ENCODE assay signal across 26 cellular contexts in genomic region chr10:56466005-56466404, GRCh38.
DNase-seq lines count a peak whose midpoint lies in the region; ATAC-seq, FAIRE-seq and TF ChIP-seq lines count a peak whose summit lies in the region.
"Had no signal": no experiment of that assay in that cellular context is flagged by ENCODE, and none has a peak within 500 bp of the region (broad histone marks: within the 10 kb centered on the region; RNA-seq: fewer than 3 reads in every experiment).

No MANE protein-coding gene starts in this region.

- DNase-seq in Right ventricle myocardium inferior (ENCODE audit: missing footprints): peak; percentile 33
- DNase-seq in left ventricle myocardium inferior: no peak
- no peak for DNase-seq in H9
- peak; percentile 61 for DNase-seq in kidney
- DNase-seq in upper lobe of right lung: no peak
- no peak for DNase-seq in OCI-M1 (lab: John Stamatoyannopoulos, UW)
- DNase-seq in KG1 (lab: John Stamatoyannopoulos, UW): no peak
- DNase-seq: 8988T; ACHN; AML-193; BE2C; CD4-positive, alpha-beta T cell; CD8-positive, alpha-beta memory T cell; DMS 273 treated with DMSO at 0.1 percent for 48 hours; DMS79; EL; GDM1; GM23248; HFFc6 had no signal

- H3T11ph ChIP-seq in H9 (ENCODE audit: low read length): no peak overlapping the region

- H3K79me2 ChIP-seq in H9 (ENCODE audit: insufficient read depth, low read length): no peaks in the 10 kb centered on the region

- no peak overlapping the region for H3K4me2 ChIP-seq in H9 (ENCODE audit: insufficient read depth, insufficient read length, low read length)
- H3K4me2 ChIP-seq: A549; BLaER1 treated with 17β-estradiol and CSF1 and Interleukin-3, amounts not matched to agents 10 nM and 100 nM had no signal

- H3K9ac ChIP-seq in H9 (ENCODE audit: extremely low read depth, insufficient read length, low read length) (no peak overlapping the region), kidney (ENCODE audit: low read length in 2 of 2) (no peak overlapping the region)
- H3K9ac ChIP-seq: BLaER1 treated with 17β-estradiol and CSF1 and Interleukin-3, amounts not matched to agents 10 nM and 100 nM; GM23248 had no signal

- H3K27me3 ChIP-seq in left ventricle myocardium inferior (ENCODE audit: low read depth) (no peaks in the 10 kb centered on the region), H9 (ENCODE audit: insufficient read depth, low read length) (no peaks in the 10 kb centered on the region), upper lobe of right lung (no peaks in the 10 kb centered on the region)
- H3K27me3 ChIP-seq: BE2C; BLaER1 treated with 17β-estradiol and CSF1 and Interleukin-3, amounts not matched to agents 10 nM and 100 nM had no signal

- intact Hi-C loops in Right ventricle myocardium inferior (cut with DNase I): no loop called here
- intact Hi-C loops in left ventricle myocardium inferior (cut with micrococcal nuclease): no loop called here
- intact Hi-C loops in kidney (cut with DNase I): no loop called here
- intact Hi-C loops in upper lobe of right lung (cut with DNase I): no loop called here

- no peaks in the 10 kb centered on the region for H3K36me3 ChIP-seq in left ventricle myocardium inferior
- no peaks in the 10 kb centered on the region for H3K36me3 ChIP-seq in kidney (ENCODE audit: control insufficient read depth in 1 of 2, insufficient read depth in 2 of 2, low read length in 2 of 2)
- H3K36me3 ChIP-seq in upper lobe of right lung: no peaks in the 10 kb centered on the region
- H3K36me3 ChIP-seq: BE2C; BLaER1 treated with 17β-estradiol and CSF1 and Interleukin-3, amounts not matched to agents 10 nM and 100 nM; HAP-1 had no signal

- H2AK5ac ChIP-seq in H9 (ENCODE audit: insufficient read length, low read length): no peak overlapping the region

- H3K4me1 Mint-ChIP-seq in H9: no peaks in the 10 kb centered on the region
- H3K4me1 Mint-ChIP-seq: CD14-positive monocyte; CD8-positive, alpha-beta memory T cell had no signal

- no peak overlapping the region for H2BK120ac ChIP-seq in H9 (ENCODE audit: low read depth, low read length, poor library complexity, severe bottlenecking)

- no peak overlapping the region for H3K4me3 Mint-ChIP-seq in H9
- H3K4me3 Mint-ChIP-seq: CD14-positive monocyte; CD4-positive, alpha-beta T cell; CD8-positive, alpha-beta memory T cell; HFFc6 had no signal

- H3K27ac ChIP-seq in left ventricle myocardium inferior (replicated peaks) (no peak overlapping the region), H9 (ENCODE audit: insufficient read length, low read depth, low read length) (no peak overlapping the region), kidney (ENCODE audit: low read depth in 2 of 2, low read length in 2 of 2) (no peak overlapping the region), upper lobe of right lung (no peak overlapping the region)
- H3K27ac ChIP-seq: A549; BLaER1 treated with 17β-estradiol and CSF1 and Interleukin-3, amounts not matched to agents 10 nM and 100 nM; GM23248 had no signal

- H3K4ac ChIP-seq in H9 (ENCODE audit: low read depth, low read length): no peak overlapping the region

- H2BK12ac ChIP-seq in H9 (ENCODE audit: insufficient read length, low read depth, low read length): no peak overlapping the region

- H3K27ac Mint-ChIP-seq in H9: no peak overlapping the region
- H3K27ac Mint-ChIP-seq: CD14-positive monocyte; CD4-positive, alpha-beta T cell; CD8-positive, alpha-beta memory T cell; HFFc6 had no signal

- H4K5ac ChIP-seq in H9 (ENCODE audit: insufficient read length, low read depth, low read length): no peak overlapping the region

- TF ChIP-seq CTCF in left ventricle myocardium inferior (IDR thresholded peaks at IDR 0.05; ENCODE audit: borderline replicate concordance) (no peak), H9 (conservative IDR thresholded peaks at IDR 0.05) (no peak), kidney (IDR thresholded peaks at IDR 0.05; ENCODE audit: borderline replicate concordance, extremely low read depth, insufficient read depth) (no peak), upper lobe of right lung (IDR thresholded peaks at IDR 0.05) (no peak)

- peak overlapping the region; percentile 80; the same call in 1 of the 2 replicates for H2BK15ac ChIP-seq in H9 (ENCODE audit: low read depth, low read length)

- WGBS in H9 (ENCODE audit: extremely low coverage, insufficient read length, low lambda C conversion rate): no CpG with 5 or more reads among the region's 6 CpGs

- H3K9me3 Mint-ChIP-seq in H9: no peaks in the 10 kb centered on the region

- H3K9me3 ChIP-seq in left ventricle myocardium inferior (replicated peaks): no peaks in the 10 kb centered on the region
- H3K9me3 ChIP-seq in H9 (ENCODE audit: control insufficient read depth, low read depth, low read length): no peaks in the 10 kb centered on the region
- H3K9me3 ChIP-seq in kidney (ENCODE audit: control insufficient read depth in 1 of 2, low read length in 2 of 2): no peaks in the 10 kb centered on the region
- no peaks in the 10 kb centered on the region for H3K9me3 ChIP-seq in upper lobe of right lung
- H3K9me3 ChIP-seq: A549; BE2C; BLaER1 treated with 17β-estradiol and CSF1 and Interleukin-3, amounts not matched to agents 10 nM and 100 nM; HAP-1 had no signal

- no peak overlapping the region for H3K14ac ChIP-seq in H9 (ENCODE audit: insufficient read depth, low read length)

- no peaks in the 10 kb centered on the region for H4K20me1 ChIP-seq in H9 (ENCODE audit: control insufficient read depth, insufficient read depth, insufficient read length)
- H4K20me1 ChIP-seq: BLaER1 treated with 17β-estradiol and CSF1 and Interleukin-3, amounts not matched to agents 10 nM and 100 nM had no signal

- no peak overlapping the region for H2AFZ ChIP-seq in H9 (ENCODE audit: low read length)
- H2AFZ ChIP-seq: GM23248 had no signal

- H4K91ac ChIP-seq in H9 (ENCODE audit: insufficient read length, low read depth, low read length): no peak overlapping the region

- H2BK20ac ChIP-seq in H9 (ENCODE audit: low read depth, low read length, poor library complexity, severe bottlenecking): no peak overlapping the region

- no peaks in the 10 kb centered on the region for H3K79me1 ChIP-seq in H9 (ENCODE audit: insufficient read depth, low read depth, low read length, poor library complexity, severe bottlenecking)

- ATAC-seq in Right ventricle myocardium inferior (no peak), upper lobe of right lung (peak; percentile 27)
- ATAC-seq: A549, GM12878 had no signal

- H4K8ac ChIP-seq in H9 (replicated peaks; ENCODE audit: insufficient read length, low read depth, low read length): no peak overlapping the region

- H3K23me2 ChIP-seq in H9 (ENCODE audit: insufficient read length, low read depth, low read length, poor library complexity, severe bottlenecking): no peaks in the 10 kb centered on the region

- no peaks in the 10 kb centered on the region for H3K36me3 Mint-ChIP-seq in H9 (ENCODE audit: insufficient read depth in 1 of 3, low read depth in 3 of 3)
- H3K36me3 Mint-ChIP-seq: CD14-positive monocyte; CD8-positive, alpha-beta memory T cell had no signal

- H3K4me1 ChIP-seq in left ventricle myocardium inferior: no peaks in the 10 kb centered on the region
- no peaks in the 10 kb centered on the region for H3K4me1 ChIP-seq in H9 (ENCODE audit: insufficient read depth, low read length)
- H3K4me1 ChIP-seq in kidney (ENCODE audit: control insufficient read depth in 1 of 2, insufficient read depth in 1 of 2, low read depth in 1 of 2, low read length in 2 of 2): no peaks in the 10 kb centered on the region
- H3K4me1 ChIP-seq in upper lobe of right lung: no peaks in the 10 kb centered on the region
- H3K4me1 ChIP-seq: A549; BE2C; BLaER1 treated with 17β-estradiol and CSF1 and Interleukin-3, amounts not matched to agents 10 nM and 100 nM; HAP-1 had no signal

- H3K4me3 ChIP-seq in left ventricle myocardium inferior: no peak overlapping the region
- no peak overlapping the region for H3K4me3 ChIP-seq in kidney (ENCODE audit: low read length in 2 of 2)
- H3K4me3 ChIP-seq in upper lobe of right lung: no peak overlapping the region
- H3K4me3 ChIP-seq: A549; BLaER1 treated with 17β-estradiol and CSF1 and Interleukin-3, amounts not matched to agents 10 nM and 100 nM; GM12878; GM23248; HAP-1 had no signal

- no peak overlapping the region for H3K56ac ChIP-seq in H9 (ENCODE audit: insufficient read length, low read depth, low read length)

- H3K23ac ChIP-seq in H9 (ENCODE audit: insufficient read length, low read depth, low read length): no peak overlapping the region

- H3K27me3 Mint-ChIP-seq in H9 (ENCODE audit: low read depth): no peaks in the 10 kb centered on the region; the same call in 1 of the 2 replicates
- H3K27me3 Mint-ChIP-seq: CD4-positive, alpha-beta T cell; CD8-positive, alpha-beta memory T cell had no signal

- H2BK5ac ChIP-seq in H9 (ENCODE audit: insufficient read length, low read length): no peak overlapping the region

- H3K18ac ChIP-seq in H9 (ENCODE audit: insufficient read length, low read depth, low read length): no peak overlapping the region

- FAIRE-seq in kidney (lab: Jason Lieb, UNC): no peak
- FAIRE-seq: A549, D721Med, GM12878, GM19239 had no signal

Comparison
In these comparisons a context has a peak if more than half of its experiments do, and no peak if none do; other contexts are left out.
1. DNase-seq: peak in Right ventricle myocardium inferior (single experiment) and kidney (single experiment); none in left ventricle myocardium inferior (single experiment), H9 (single experiment), upper lobe of right lung (single experiment), OCI-M1 (single experiment) and KG1 (single experiment).